Comparison of ENCODE assay signal across 15 cellular contexts in the genomic region with DNA sequence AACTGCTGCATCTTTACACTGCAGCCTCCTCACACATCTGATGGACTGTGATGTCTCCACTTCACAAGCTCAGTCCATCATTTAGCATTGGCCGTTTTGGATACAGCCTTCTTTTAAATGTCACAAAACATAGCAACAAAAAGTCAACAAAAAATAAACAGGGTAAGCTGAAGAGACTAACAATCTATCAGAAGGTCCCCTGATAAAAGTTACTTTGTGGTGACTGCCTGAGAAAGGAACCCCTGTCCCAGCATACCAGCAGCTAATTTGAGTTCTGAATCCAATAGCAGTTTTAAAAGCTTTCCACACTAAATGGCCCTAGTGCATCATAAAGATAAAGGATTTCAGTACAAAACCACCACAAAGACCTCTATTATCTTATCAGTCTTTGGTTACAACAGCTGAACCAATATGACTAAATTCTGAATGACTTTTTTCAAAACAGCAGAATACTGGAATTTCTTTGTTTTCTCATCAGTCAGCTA.
DNase-seq lines count a peak whose midpoint lies in the region; ATAC-seq and TF ChIP-seq lines count a peak whose summit lies in the region.
"Had no signal": no experiment of that assay in that cellular context is flagged by ENCODE, and none has a peak within 500 bp of the region (broad histone marks: within the 10 kb centered on the region; RNA-seq: fewer than 3 reads in every experiment).

No MANE protein-coding gene starts in this region.

- BruUV-seq in Caco-2 (replicated peaks; lab: Mats Ljungman, UMichigan): no TSS peak

- H3K4me3 ChIP-seq in Caco-2 (ENCODE audit: low read depth, low read length) (no peak overlapping the region), ascending aorta (no peak overlapping the region)

- ATAC-seq in GM21367 (IDR thresholded peaks at IDR 0.05; ENCODE audit: unreplicated experiment): no peak
- ATAC-seq: CD8-positive, alpha-beta T cell had no signal

- H3K4me1 Mint-ChIP-seq in Caco-2 (ENCODE audit: low read depth, unreplicated experiment) (peaks cover 41% of the 10 kb centered on the region), neural crest cell (peaks cover 57% of the 10 kb centered on the region)

- CTCF ChIA-PET in Caco-2 (lab: Charles Lee): interaction anchor here (1.0 to 1.4 kb wide), 3 partner anchors 10 to 420 kb away, joined by 6 to 8 read pairs (median 6); a partner anchor contains a TSS

- no peaks in the 10 kb centered on the region for H3K36me3 ChIP-seq in Caco-2 (ENCODE audit: control insufficient read depth, insufficient read depth, low read length)
- no peaks in the 10 kb centered on the region for H3K36me3 ChIP-seq in ascending aorta

- DNase-seq in Caco-2 (peak in 1 of 2 experiments; percentile 62), RPMI7951 (ENCODE audit: low read depth) (peak; percentile 39), globus pallidus (ENCODE audit: low spot score) (peak; percentile 84), neural crest cell (ENCODE audit: low read depth, low spot score) (no peak), ascending aorta (ENCODE audit: low spot score in 2 of 2) (no peak), NCI-H1436 (lab: John Stamatoyannopoulos, UW) (no peak), 8988T (no peak)
- DNase-seq: activated effector memory CD4-positive, alpha-beta T cell treated with anti-CD3 and anti-CD28 coated beads, Interleukin-2, amount 50 U/mL, for 16 hours; CD8-positive, alpha-beta T cell; DND-41; NCI-H2029; NCI-H526; stimulated activated CD4-positive, alpha-beta T cell treated with anti-CD3 and anti-CD28 coated beads, Interleukin-4, amount 100 ng/mL, for 1 hour; T1000 had no signal

- peak overlapping the region; percentile 71 for H3K27ac Mint-ChIP-seq in Caco-2 (ENCODE audit: unreplicated experiment)
- H3K27ac Mint-ChIP-seq in neural crest cell (ENCODE audit: unreplicated experiment): peak overlapping the region; percentile 76
- H3K27ac Mint-ChIP-seq: CD8-positive, alpha-beta T cell had no signal

- H3K9me3 ChIP-seq in Caco-2 (no peaks in the 10 kb centered on the region), ascending aorta (no peaks in the 10 kb centered on the region)

- peaks cover 48% of the 10 kb centered on the region for H3K4me1 ChIP-seq in Caco-2
- H3K4me1 ChIP-seq in ascending aorta: no peaks in the 10 kb centered on the region

- intact Hi-C loops in Caco-2 (cut with micrococcal nuclease; ENCODE audit: unreplicated experiment): loop anchor here (1.0 to 5.0 kb wide), 4 partner anchors 10 to 162 kb away; a partner anchor contains a TSS
- intact Hi-C loops in ascending aorta (cut with DNase I): no loop called here

- H3K4me3 Mint-ChIP-seq in Caco-2 (ENCODE audit: unreplicated experiment) (peak overlapping the region; percentile 34), neural crest cell (peak overlapping the region; percentile 52)
- H3K4me3 Mint-ChIP-seq: CD8-positive, alpha-beta T cell had no signal

- H3K9me3 Mint-ChIP-seq in Caco-2 (ENCODE audit: unreplicated experiment) (no peaks in the 10 kb centered on the region), neural crest cell (peaks cover 2% of the 10 kb centered on the region)

- H3K27me3 ChIP-seq in Caco-2 (replicated peaks; ENCODE audit: control insufficient read depth, insufficient read depth, low read length): no peaks in the 10 kb centered on the region
- H3K27me3 ChIP-seq in ascending aorta: no peaks in the 10 kb centered on the region

- H3K27me3 Mint-ChIP-seq in Caco-2 (ENCODE audit: insufficient read depth, unreplicated experiment) (no peaks in the 10 kb centered on the region), neural crest cell (ENCODE audit: low read depth) (no peaks in the 10 kb centered on the region)

- no peak for TF ChIP-seq CTCF in Caco-2 (IDR thresholded peaks at IDR 0.05; ENCODE audit: insufficient read depth in 1 of 2, low read depth in 1 of 2, low read length in 1 of 2, severe bottlenecking in 1 of 2, unreplicated experiment in 1 of 2)
- TF ChIP-seq CTCF in neural crest cell (conservative IDR thresholded peaks at IDR 0.05): no peak
- no peak for TF ChIP-seq CTCF in ascending aorta (IDR thresholded peaks at IDR 0.05)

- H3K36me3 Mint-ChIP-seq in Caco-2 (ENCODE audit: insufficient read depth, unreplicated experiment) (no peaks in the 10 kb centered on the region), neural crest cell (ENCODE audit: low read depth) (no peaks in the 10 kb centered on the region)
- H3K36me3 Mint-ChIP-seq: CD8-positive, alpha-beta T cell had no signal

- POLR2A ChIA-PET in Caco-2 (lab: Charles Lee): interaction anchor here (0.6 to 1.2 kb wide), 4 partner anchors 9 to 170 kb away, joined by 3 to 6 read pairs (median 4); no protein-coding TSS in a partner anchor

- H3K27ac ChIP-seq in ascending aorta: no peak overlapping the region

Comparison
In these comparisons a context has a peak if more than half of its experiments do, and no peak if none do; other contexts are left out.
1. DNase-seq: peak in RPMI7951 (single experiment) and globus pallidus (single experiment); none in neural crest cell (single experiment), ascending aorta (0 of 2), NCI-H1436 (single experiment) and 8988T (single experiment).